In the genomic region with DNA sequence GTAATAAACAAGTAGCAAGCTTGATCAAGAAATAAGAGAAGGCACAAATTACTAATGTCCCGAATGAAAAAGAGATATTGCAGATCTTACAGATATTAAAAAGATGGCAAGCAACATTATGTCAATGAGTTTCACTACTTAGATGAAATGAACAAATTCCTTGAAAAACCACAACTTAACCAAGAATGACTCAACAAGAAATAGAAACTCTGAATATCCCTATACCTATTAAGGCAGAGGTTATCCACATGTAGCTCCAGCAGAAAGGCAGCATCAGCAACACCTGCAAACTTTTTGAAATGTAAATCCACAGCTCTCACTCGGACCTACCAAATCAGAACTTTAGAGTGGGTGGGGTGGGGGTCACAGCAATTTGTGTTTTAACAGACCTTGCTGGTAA, we compare ENCODE assay signal across 1 cellular context.
A peak's percentile ranks its signal among the peaks of the same experiment; 100 is the strongest.
TF ChIP-seq lines count a peak whose summit lies in the region.

No MANE protein-coding gene starts in this region.

TF ChIP-seq in GM12878, 131 proteins besides CTCF, POLR2A, EP300 and RAD21 (continued from another document):
- TF ChIP-seq MTA2 (IDR thresholded peaks at IDR 0.05; ENCODE audit: low read depth) (peak; percentile 52; the same call in 1 of the 2 replicates), CBFB (IDR thresholded peaks at IDR 0.05; ENCODE audit: low read depth) (0 out of 2 replicates have a peak, but pooled peaks have one; percentile 37), NFXL1 (IDR thresholded peaks at IDR 0.05; ENCODE audit: borderline replicate concordance) (no peak), STAT3 (IDR thresholded peaks at IDR 0.05; ENCODE audit: low read depth, low read length) (no peak), NFIC (IDR thresholded peaks at IDR 0.05; ENCODE audit: low read depth, low read length) (peak; percentile 71; the same call in 1 of the 2 replicates), GABPA (IDR thresholded peaks at IDR 0.05; ENCODE audit: low read depth) (0 out of 2 replicates have a peak, but pooled peaks have one; percentile 34), ATF7 (IDR thresholded peaks at IDR 0.05; ENCODE audit: low read depth) (peak; percentile 37; the same call in 1 of the 2 replicates), ZZZ3 (IDR thresholded peaks at IDR 0.05; ENCODE audit: control insufficient read depth, insufficient read length, low read depth) (no peak), TCF3 (IDR thresholded peaks at IDR 0.05; ENCODE audit: borderline replicate concordance, insufficient read depth, low read depth, low read length) (no peak), IKZF2 (IDR thresholded peaks at IDR 0.05) (peak; percentile 69), EED (IDR thresholded peaks at IDR 0.05; ENCODE audit: low read depth) (peak; percentile 55; the same call in 1 of the 2 replicates), JUNB (IDR thresholded peaks at IDR 0.05) (peak; percentile 84), ETV6 (conservative IDR thresholded peaks at IDR 0.05 in 1 of 2, IDR thresholded peaks at IDR 0.05 in 1 of 2; ENCODE audit: borderline replicate concordance in 1 of 2, low read depth in 1 of 2) (0 out of 4 replicates have a peak, but pooled peaks of 1 of the 2 experiments have one; percentile 25), RUNX3 (IDR thresholded peaks at IDR 0.05; ENCODE audit: low read length) (peak; percentile 88)
- TF ChIP-seq, protein P1, sequence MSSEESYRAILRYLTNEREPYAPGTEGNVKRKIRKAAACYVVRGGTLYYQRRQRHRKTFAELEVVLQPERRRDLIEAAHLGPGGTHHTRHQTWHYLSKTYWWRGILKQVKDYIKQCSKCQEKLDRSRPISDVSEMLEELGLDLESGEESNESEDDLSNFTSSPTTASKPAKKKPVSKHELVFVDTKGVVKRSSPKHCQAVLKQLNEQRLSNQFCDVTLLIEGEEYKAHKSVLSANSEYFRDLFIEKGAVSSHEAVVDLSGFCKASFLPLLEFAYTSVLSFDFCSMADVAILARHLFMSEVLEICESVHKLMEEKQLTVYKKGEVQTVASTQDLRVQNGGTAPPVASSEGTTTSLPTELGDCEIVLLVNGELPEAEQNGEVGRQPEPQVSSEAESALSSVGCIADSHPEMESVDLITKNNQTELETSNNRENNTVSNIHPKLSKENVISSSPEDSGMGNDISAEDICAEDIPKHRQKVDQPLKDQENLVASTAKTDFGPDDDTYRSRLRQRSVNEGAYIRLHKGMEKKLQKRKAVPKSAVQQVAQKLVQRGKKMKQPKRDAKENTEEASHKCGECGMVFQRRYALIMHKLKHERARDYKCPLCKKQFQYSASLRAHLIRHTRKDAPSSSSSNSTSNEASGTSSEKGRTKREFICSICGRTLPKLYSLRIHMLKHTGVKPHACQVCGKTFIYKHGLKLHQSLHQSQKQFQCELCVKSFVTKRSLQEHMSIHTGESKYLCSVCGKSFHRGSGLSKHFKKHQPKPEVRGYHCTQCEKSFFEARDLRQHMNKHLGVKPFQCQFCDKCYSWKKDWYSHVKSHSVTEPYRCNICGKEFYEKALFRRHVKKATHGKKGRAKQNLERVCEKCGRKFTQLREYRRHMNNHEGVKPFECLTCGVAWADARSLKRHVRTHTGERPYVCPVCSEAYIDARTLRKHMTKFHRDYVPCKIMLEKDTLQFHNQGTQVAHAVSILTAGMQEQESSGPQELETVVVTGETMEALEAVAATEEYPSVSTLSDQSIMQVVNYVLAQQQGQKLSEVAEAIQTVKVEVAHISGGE (CRISPR knock-in tag; IDR thresholded peaks at IDR 0.05) = no peak
- TF ChIP-seq, protein P2, sequence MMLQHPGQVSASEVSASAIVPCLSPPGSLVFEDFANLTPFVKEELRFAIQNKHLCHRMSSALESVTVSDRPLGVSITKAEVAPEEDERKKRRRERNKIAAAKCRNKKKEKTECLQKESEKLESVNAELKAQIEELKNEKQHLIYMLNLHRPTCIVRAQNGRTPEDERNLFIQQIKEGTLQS (IDR thresholded peaks at IDR 0.05; ENCODE audit: borderline replicate concordance, extremely low read depth, low read depth, low read length) = no peak
- TF ChIP-seq, protein P3, sequence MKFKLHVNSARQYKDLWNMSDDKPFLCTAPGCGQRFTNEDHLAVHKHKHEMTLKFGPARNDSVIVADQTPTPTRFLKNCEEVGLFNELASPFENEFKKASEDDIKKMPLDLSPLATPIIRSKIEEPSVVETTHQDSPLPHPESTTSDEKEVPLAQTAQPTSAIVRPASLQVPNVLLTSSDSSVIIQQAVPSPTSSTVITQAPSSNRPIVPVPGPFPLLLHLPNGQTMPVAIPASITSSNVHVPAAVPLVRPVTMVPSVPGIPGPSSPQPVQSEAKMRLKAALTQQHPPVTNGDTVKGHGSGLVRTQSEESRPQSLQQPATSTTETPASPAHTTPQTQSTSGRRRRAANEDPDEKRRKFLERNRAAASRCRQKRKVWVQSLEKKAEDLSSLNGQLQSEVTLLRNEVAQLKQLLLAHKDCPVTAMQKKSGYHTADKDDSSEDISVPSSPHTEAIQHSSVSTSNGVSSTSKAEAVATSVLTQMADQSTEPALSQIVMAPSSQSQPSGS (IDR thresholded peaks at IDR 0.05; ENCODE audit: low read length) = 0 out of 2 replicates have a peak, but pooled peaks have one; percentile 42
